In genomic region chr3:44685128-44685800, GRCh38 we compare ENCODE assay signal across 8 cellular contexts. TPM values are rescaled to one million over a fixed set of nuclear protein-coding genes. Genes with fewer than 3 reads are reported as not detected.
DNase-seq lines count a peak whose midpoint lies in the region; ATAC-seq and TF ChIP-seq lines count a peak whose summit lies in the region.

No MANE protein-coding gene starts in this region.

- peaks cover 23% of the 10 kb centered on the region for H3K36me3 Mint-ChIP-seq in HFFc6 (ENCODE audit: low read depth)

- no peak for TF ChIP-seq CTCF in HFFc6 (IDR thresholded peaks at IDR 0.05)
- TF ChIP-seq CTCF in epithelial cell of proximal tubule (conservative IDR thresholded peaks at IDR 0.05; ENCODE audit: low read depth, low read length), result no peak

- H3K27me3 Mint-ChIP-seq in HFFc6 (ENCODE audit: insufficient read depth), result peaks cover 10% of the 10 kb centered on the region

- no peak for ATAC-seq in GM21367 (IDR thresholded peaks at IDR 0.05; ENCODE audit: unreplicated experiment)

- H3K9me3 Mint-ChIP-seq in HFFc6, result peaks cover 64% of the 10 kb centered on the region

- peaks cover 32% of the 10 kb centered on the region for H3K4me1 Mint-ChIP-seq in HFFc6 (ENCODE audit: low read depth)

- peak; percentile 70 for DNase-seq in EL
- DNase-seq in HFFc6, result peak; percentile 21
- peak; percentile 12 to 70 for DNase-seq in NCI-H446 (lab: John Stamatoyannopoulos, UW)
- peak; percentile 49 for DNase-seq in activated CD8-positive, alpha-beta memory T cell treated with anti-CD3 and anti-CD28 coated beads, Interleukin-2, amount 50 U/mL, for 4 hours
- no peak for DNase-seq in epithelial cell of proximal tubule (ENCODE audit: low read depth)
- peak; percentile 68 for DNase-seq in middle frontal gyrus (ENCODE audit: extremely low spot score, low spot score)
- DNase-seq in stimulated activated CD8-positive, alpha-beta memory T cell treated with anti-CD3 and anti-CD28 coated beads, Interleukin-15, amount 100 ng/mL, for 48 hours (ENCODE audit: low read depth in 2 of 2), result peak; percentile 43 to 60

- peak overlapping the region; percentile 69 for H3K4me3 ChIP-seq in epithelial cell of proximal tubule (ENCODE audit: low read depth, low read length)

- H3K4me3 Mint-ChIP-seq in HFFc6, result peak overlapping the region; percentile 76

- peak overlapping the region; percentile 16; the same call in 1 of the 2 replicates for H3K27ac Mint-ChIP-seq in HFFc6

RNA-seq across cellular contexts. Expression of gene ZNF502, which starts 27.2 kb away (rescaled TPM):
- under 1 TPM; 0.09 to 0.88 (median 0.56) TPM for total RNA-seq in HFFc6 (2021; fragmentation: NEBNext Ultra II Directional; extraction: Animal tissue kit (Norgen Biotek cat#: 25700))
- total RNA-seq in epithelial cell of proximal tubule, result 2.2 and 4.7 TPM in 2 replicates

RNA-seq across cellular contexts. Expression of gene ZNF35, which starts 36.7 kb away (rescaled TPM):
- 10 to 100 TPM in 3 of 6 experiments, 1 to 10 TPM in 3; 8.6 to 10.7 (median 10.0) TPM for total RNA-seq in HFFc6 (2021; fragmentation: NEBNext Ultra II Directional; extraction: Animal tissue kit (Norgen Biotek cat#: 25700))
- 3.6 and 8.3 TPM in 2 replicates for total RNA-seq in epithelial cell of proximal tubule

RNA-seq across cellular contexts. Expression of gene ZNF501, which starts 44.2 kb away (rescaled TPM):
- 1 to 10 TPM; 1.0 to 2.0 (median 1.7) TPM for total RNA-seq in HFFc6 (2021; fragmentation: NEBNext Ultra II Directional; extraction: Animal tissue kit (Norgen Biotek cat#: 25700))
- total RNA-seq in epithelial cell of proximal tubule, result 1.7 and 2.4 TPM in 2 replicates
